ENCODE assay signal across 1 cellular context in the genomic region with DNA sequence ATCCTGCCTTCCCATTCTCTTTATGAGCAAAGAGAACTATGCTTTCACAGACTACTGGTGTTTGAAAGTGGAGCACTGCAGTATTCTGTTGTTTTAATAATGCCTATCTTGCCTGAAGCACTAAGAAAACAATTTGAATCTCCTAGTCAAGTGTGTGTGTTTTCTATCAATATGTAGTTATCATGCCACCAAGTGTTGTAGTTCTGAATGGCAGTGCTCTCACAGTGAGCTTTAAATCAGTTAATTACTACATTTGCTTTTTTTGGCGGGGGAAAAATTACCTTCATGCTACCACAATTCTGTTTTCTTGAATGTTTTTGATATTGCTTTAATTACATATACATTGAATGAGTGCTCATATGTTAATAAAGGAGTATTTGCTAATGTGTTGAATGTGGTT.
TF ChIP-seq lines count a peak whose summit lies in the region.

No MANE protein-coding gene starts in this region.

TF ChIP-seq in A549, 52 proteins besides CTCF, POLR2A, EP300 and RAD21 (continued from another document):
- TF ChIP-seq HMGXB4 (CRISPR knock-in tag; IDR thresholded peaks at IDR 0.05; ENCODE audit: borderline replicate concordance) (no peak), HOXA7 (CRISPR knock-in tag; IDR thresholded peaks at IDR 0.05) (no peak), MAFK (IDR thresholded peaks at IDR 0.05; ENCODE audit: partially characterized antibody) (no peak), KDM5A (IDR thresholded peaks at IDR 0.05) (no peak)
- TF ChIP-seq, protein P1, sequence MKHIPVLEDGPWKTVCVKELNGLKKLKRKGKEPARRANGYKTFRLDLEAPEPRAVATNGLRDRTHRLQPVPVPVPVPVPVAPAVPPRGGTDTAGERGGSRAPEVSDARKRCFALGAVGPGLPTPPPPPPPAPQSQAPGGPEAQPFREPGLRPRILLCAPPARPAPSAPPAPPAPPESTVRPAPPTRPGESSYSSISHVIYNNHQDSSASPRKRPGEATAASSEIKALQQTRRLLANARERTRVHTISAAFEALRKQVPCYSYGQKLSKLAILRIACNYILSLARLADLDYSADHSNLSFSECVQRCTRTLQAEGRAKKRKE (CRISPR knock-in tag; IDR thresholded peaks at IDR 0.05; ENCODE audit: low read depth) = no peak
